9 cellular contexts compared by ENCODE assay signal in the genomic region with DNA sequence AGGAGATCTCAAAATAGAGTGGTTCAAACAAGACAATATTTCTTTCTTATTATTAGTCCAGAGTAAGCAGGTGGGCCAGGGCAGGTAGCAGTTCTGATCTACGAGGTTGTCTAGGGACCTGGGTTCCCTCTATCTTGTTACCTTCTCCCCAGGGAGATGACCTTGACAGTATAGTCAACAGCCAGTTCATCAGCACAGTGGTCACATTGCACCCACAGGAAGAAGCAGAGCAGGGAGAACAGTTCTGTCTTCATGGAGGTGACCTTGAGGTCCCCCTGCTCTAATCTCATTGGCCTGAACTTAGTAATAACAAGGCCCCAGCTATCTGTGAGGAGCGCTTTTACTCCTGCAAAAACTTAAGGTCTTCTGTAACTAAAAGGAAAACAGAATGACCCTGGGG.
"Had no signal": no experiment of that assay in that cellular context is flagged by ENCODE, and none has a peak within 500 bp of the region (broad histone marks: within the 10 kb centered on the region; RNA-seq: fewer than 3 reads in every experiment).

No MANE protein-coding gene starts in this region.

- H3K4me3 ChIP-seq: GM23338, K562 had no signal

- FAIRE-seq: H1, H54, K562 had no signal

- ATAC-seq: GM23338, K562 had no signal

- H3K27ac ChIP-seq: HL-60 had no signal

- DNase-seq: H9, HCEC 1CT, IMR-90, KG1 had no signal
